Comparison of ENCODE assay signal across 10 cellular contexts in the genomic region with DNA sequence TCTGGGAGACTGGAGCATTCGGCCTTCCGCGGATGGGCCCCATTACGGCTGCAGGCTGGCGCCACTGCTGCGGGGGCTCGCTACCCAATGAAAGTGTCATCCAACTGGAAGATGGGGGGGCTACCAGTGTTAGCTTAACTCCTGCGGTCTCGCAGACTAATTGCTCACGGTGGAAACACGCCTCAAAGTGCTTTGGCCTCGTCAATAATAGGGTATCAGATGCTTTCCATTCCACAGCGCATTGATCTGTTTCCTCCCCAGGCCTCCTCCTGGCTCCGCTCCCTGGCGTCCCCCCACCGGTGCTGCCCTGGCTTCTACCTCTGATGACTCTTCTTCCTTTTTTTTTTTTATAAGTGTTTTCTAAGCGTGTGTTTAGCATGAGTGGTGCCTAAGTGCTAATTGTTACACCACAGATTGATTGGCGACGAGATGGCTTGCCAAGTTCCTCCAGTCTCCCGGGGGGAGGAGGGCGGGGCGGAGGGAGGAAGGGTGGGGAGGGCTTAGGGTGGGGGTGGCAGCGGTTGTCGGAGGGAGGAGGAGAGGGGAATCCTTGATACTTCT.
DNase-seq lines count a peak whose midpoint lies in the region; TF ChIP-seq lines count a peak whose summit lies in the region.
"Had no signal": no experiment of that assay in that cellular context is flagged by ENCODE, and none has a peak within 500 bp of the region (broad histone marks: within the 10 kb centered on the region; RNA-seq: fewer than 3 reads in every experiment).

No MANE protein-coding gene starts in this region.

- intact Hi-C loops in esophagus squamous epithelium (cut with DNase I): no loop called here
- intact Hi-C loops in prostate gland (cut with DNase I): no loop called here

- H3K4me1 ChIP-seq in esophagus squamous epithelium: peaks cover 0 to 19% (median 7%) of the 10 kb centered on the region in 3 donors
- H3K4me1 ChIP-seq in prostate gland (replicated peaks): no peaks in the 10 kb centered on the region

- TF ChIP-seq CTCF in esophagus squamous epithelium (IDR thresholded peaks at IDR 0.05): no peak
- no peak for TF ChIP-seq CTCF in prostate gland (IDR thresholded peaks at IDR 0.05)
- no peak for TF ChIP-seq CTCF in GM10266 (IDR thresholded peaks at IDR 0.05; ENCODE audit: control insufficient read depth, insufficient read depth, low read depth, missing control alignments)

- H3K27me3 ChIP-seq in esophagus squamous epithelium (peaks cover 0 to 87% (median 0%) of the 10 kb centered on the region in 4 donors), prostate gland (replicated peaks; ENCODE audit: insufficient read depth) (no peaks in the 10 kb centered on the region)

- H3K4me3 ChIP-seq in esophagus squamous epithelium: peak overlapping the region in 3 of 4 donors; percentile 16 to 48 (median 26)
- H3K4me3 ChIP-seq in prostate gland: peak overlapping the region; percentile 16 to 21

- no peaks in the 10 kb centered on the region for H3K9me3 ChIP-seq in esophagus squamous epithelium
- H3K9me3 ChIP-seq in prostate gland: no peaks in the 10 kb centered on the region

- DNase-seq in Ammon's horn (ENCODE audit: low spot score): peak; percentile 7
- DNase-seq in NCI-H2196 (lab: John Stamatoyannopoulos, UW; ENCODE audit: unreplicated experiment): peak; percentile 84
- no peak for DNase-seq in esophagus squamous epithelium (lab: John Stamatoyannopoulos, UW)
- no peak for DNase-seq in prostate gland (ENCODE audit: low spot score)
- no peak for DNase-seq in GM10266 (ENCODE audit: extremely low spot score)
- DNase-seq in NCI-H1930 (lab: John Stamatoyannopoulos, UW): no peak
- no peak for DNase-seq in GDM1 (lab: John Stamatoyannopoulos, UW)
- DNase-seq in effector CD8-positive, alpha-beta T cell (lab: John Stamatoyannopoulos, UW): no peak
- DNase-seq: NCI-H226 had no signal

- no peak overlapping the region for H3K27ac ChIP-seq in esophagus squamous epithelium
- H3K27ac ChIP-seq in prostate gland: no peak overlapping the region
- H3K27ac ChIP-seq: C4-2B had no signal

- 12% methylated on average over 11 to 14 of the region's 24 CpGs for WGBS in esophagus squamous epithelium, 2 donors
- 2% methylated on average over 23 of the region's 24 CpGs for WGBS in prostate gland

- no peak for TF ChIP-seq POLR2A in esophagus squamous epithelium (IDR thresholded peaks at IDR 0.05)
- TF ChIP-seq POLR2A in prostate gland (IDR thresholded peaks at IDR 0.05): no peak

- H3K36me3 ChIP-seq in esophagus squamous epithelium: no peaks in the 10 kb centered on the region
- no peaks in the 10 kb centered on the region for H3K36me3 ChIP-seq in prostate gland

Comparison
In these comparisons a context has a peak if more than half of its experiments do, and no peak if none do; other contexts are left out.
1. DNase-seq: peak in Ammon's horn (single experiment) and NCI-H2196 (single experiment); none in esophagus squamous epithelium (single experiment), prostate gland (single experiment), GM10266 (single experiment), NCI-H1930 (0 of 2), GDM1 (single experiment) and effector CD8-positive, alpha-beta T cell (single experiment).